ENCODE assay signal across 11 cellular contexts in genomic region chr3:47890832-47891620, GRCh38.
DNase-seq lines count a peak whose midpoint lies in the region; ATAC-seq and TF ChIP-seq lines count a peak whose summit lies in the region.
"Had no signal": no experiment of that assay in that cellular context is flagged by ENCODE, and none has a peak within 500 bp of the region (broad histone marks: within the 10 kb centered on the region; RNA-seq: fewer than 3 reads in every experiment).

No MANE protein-coding gene starts in this region.

- 51 to 83% methylated on average over 6 to 10 of the region's 10 CpGs for WGBS in transverse colon (ENCODE audit: low coverage in 1 of 2), 2 donors

- H3K27ac ChIP-seq in ascending aorta (peak overlapping the region; percentile 40 to 41), transverse colon (peak overlapping the region; percentile 43 to 74 (median 56))

- ATAC-seq in left cardiac atrium, result peak; percentile 75 to 90
- ATAC-seq: activated CD8-positive, alpha-beta T cell treated with anti-CD3 and anti-CD28 coated beads, Interleukin-2, amount 10 ng/mL, durations not matched to agents 7 days and 5 days had no signal

- TF ChIP-seq EP300 in transverse colon (IDR thresholded peaks at IDR 0.05; ENCODE audit: low read depth), result no peak

- H3K36me3 Mint-ChIP-seq in activated T-helper 1 cell treated with anti-CD3 and anti-CD28 coated beads, Interleukin-12 subunit alpha, Interleukin-12 subunit beta, Interleukin-2, Interleukin-4 antibody, amounts not matched to agents 30 ng/mL and 10 ng/mL and 1 ng/mL, durations not matched to agents 14 hours and 24 hours and 36 hours (ENCODE audit: low read depth), result peaks cover 19% of the 10 kb centered on the region

- H2AFZ ChIP-seq in neuron (ENCODE audit: low read depth, low read length), result no peak overlapping the region

- peaks cover 6% of the 10 kb centered on the region for H3K4me1 Mint-ChIP-seq in activated T-helper 1 cell treated with anti-CD3 and anti-CD28 coated beads, Interleukin-12 subunit alpha, Interleukin-12 subunit beta, Interleukin-2, Interleukin-4 antibody, amounts not matched to agents 30 ng/mL and 10 ng/mL and 1 ng/mL, durations not matched to agents 14 hours and 24 hours and 36 hours (ENCODE audit: low read depth)

- TF ChIP-seq CTCF in ascending aorta (IDR thresholded peaks at IDR 0.05) (no peak), transverse colon (IDR thresholded peaks at IDR 0.05) (no peak)

- no peak overlapping the region for H3K4me3 Mint-ChIP-seq in activated T-helper 1 cell treated with anti-CD3 and anti-CD28 coated beads, Interleukin-12 subunit alpha, Interleukin-12 subunit beta, Interleukin-2, Interleukin-4 antibody, amounts not matched to agents 30 ng/mL and 10 ng/mL and 1 ng/mL, durations not matched to agents 14 hours and 24 hours and 36 hours
- H3K4me3 Mint-ChIP-seq: activated CD8-positive, alpha-beta T cell treated with anti-CD3 and anti-CD28 coated beads, Interleukin-2, amount 10 ng/mL, durations not matched to agents 7 days and 5 days had no signal

- H3K4me3 ChIP-seq in ascending aorta (no peak overlapping the region), neuron (ENCODE audit: low read length) (peak overlapping the region; percentile 3), transverse colon (no peak overlapping the region)

- intact Hi-C loops in ascending aorta (cut with DNase I), result no loop called here
- intact Hi-C loops in left cardiac atrium (cut with DNase I), result no loop called here
- intact Hi-C loops in transverse colon (cut with DNase I; ENCODE audit: low total_unique reads), result no loop called here
- intact Hi-C loops in activated T-helper 1 cell treated with anti-CD3 and anti-CD28 coated beads, Interleukin-12 subunit alpha, Interleukin-12 subunit beta, Interleukin-2, Interleukin-4 antibody, amounts not matched to agents 30 ng/mL and 10 ng/mL and 1 ng/mL, durations not matched to agents 14 hours and 24 hours and 36 hours (cut with micrococcal nuclease), result no loop called here

- H3K9me3 ChIP-seq in ascending aorta (no peaks in the 10 kb centered on the region), neuron (ENCODE audit: low read length) (peaks cover 2% of the 10 kb centered on the region), transverse colon (no peaks in the 10 kb centered on the region)

- no peak for TF ChIP-seq POLR2A in transverse colon (IDR thresholded peaks at IDR 0.05)

- H3K9me3 Mint-ChIP-seq in activated T-helper 1 cell treated with anti-CD3 and anti-CD28 coated beads, Interleukin-12 subunit alpha, Interleukin-12 subunit beta, Interleukin-2, Interleukin-4 antibody, amounts not matched to agents 30 ng/mL and 10 ng/mL and 1 ng/mL, durations not matched to agents 14 hours and 24 hours and 36 hours, result no peaks in the 10 kb centered on the region

- H3K4me1 ChIP-seq in ascending aorta, result peaks cover 4 to 17% of the 10 kb centered on the region in 2 donors
- H3K4me1 ChIP-seq in neuron (ENCODE audit: insufficient read depth, low read length), result peaks cover 54% of the 10 kb centered on the region
- peaks cover 0 to 19% (median 7%) of the 10 kb centered on the region in 4 donors for H3K4me1 ChIP-seq in transverse colon

- no peaks in the 10 kb centered on the region for H3K27me3 ChIP-seq in ascending aorta
- no peaks in the 10 kb centered on the region for H3K27me3 ChIP-seq in neuron (ENCODE audit: insufficient read depth, low read length)
- no peaks in the 10 kb centered on the region for H3K27me3 ChIP-seq in transverse colon

- in situ Hi-C loops in transverse colon (cut with MboI; ENCODE audit: low pct_ligation_motif_present in 1 of 4, low pct_unique_long_range_greater_than_20kb in 1 of 4, low sequenced_read_pairs in 3 of 4), result no loop called here

- H3K27ac Mint-ChIP-seq in activated T-helper 1 cell treated with anti-CD3 and anti-CD28 coated beads, Interleukin-12 subunit alpha, Interleukin-12 subunit beta, Interleukin-2, Interleukin-4 antibody, amounts not matched to agents 30 ng/mL and 10 ng/mL and 1 ng/mL, durations not matched to agents 14 hours and 24 hours and 36 hours, result no peak overlapping the region
- H3K27ac Mint-ChIP-seq: activated CD8-positive, alpha-beta T cell treated with anti-CD3 and anti-CD28 coated beads, Interleukin-2, amount 10 ng/mL, durations not matched to agents 7 days and 5 days had no signal

- DNase-seq in ascending aorta (ENCODE audit: low spot score in 2 of 2) (no peak), left cardiac atrium (peak; percentile 38), transverse colon (peak; percentile 21), activated gamma-delta T cell (lab: John Stamatoyannopoulos, UW) (no peak), GOT3 (lab: John Stamatoyannopoulos, UW) (no peak), NCI-H446 (lab: John Stamatoyannopoulos, UW) (no peak)
- DNase-seq in activated T-helper 1 cell treated with anti-CD3 and anti-CD28 coated beads, Interleukin-12 subunit alpha, Interleukin-12 subunit beta, Interleukin-2, Interleukin-4 antibody, amounts not matched to agents 30 ng/mL and 10 ng/mL and 1 ng/mL, durations not matched to agents 14 hours and 24 hours and 36 hours (ENCODE audit: low spot score), result no peak
- DNase-seq: activated CD8-positive, alpha-beta T cell treated with anti-CD3 and anti-CD28 coated beads, Interleukin-2, amount 10 ng/mL, durations not matched to agents 7 days and 5 days; DMS 273 treated with DMSO at 0.1 percent for 48 hours; Karpas-422 had no signal

- H3K36me3 ChIP-seq in ascending aorta (peaks cover 7 to 18% of the 10 kb centered on the region in 2 donors), neuron (ENCODE audit: insufficient read depth, low read length) (no peaks in the 10 kb centered on the region), transverse colon (peaks cover 0 to 20% (median 0%) of the 10 kb centered on the region in 4 donors)

- no peaks in the 10 kb centered on the region for H3K27me3 Mint-ChIP-seq in activated T-helper 1 cell treated with anti-CD3 and anti-CD28 coated beads, Interleukin-12 subunit alpha, Interleukin-12 subunit beta, Interleukin-2, Interleukin-4 antibody, amounts not matched to agents 30 ng/mL and 10 ng/mL and 1 ng/mL, durations not matched to agents 14 hours and 24 hours and 36 hours (ENCODE audit: insufficient read depth)

Comparison
In these comparisons a context has a peak if more than half of its experiments do, and no peak if none do; other contexts are left out.
1. DNase-seq: peak in left cardiac atrium (single experiment) and transverse colon (single experiment); none in ascending aorta (0 of 2), activated gamma-delta T cell (single experiment), activated T-helper 1 cell treated with anti-CD3 and anti-CD28 coated beads, Interleukin-12 subunit alpha, Interleukin-12 subunit beta, Interleukin-2, Interleukin-4 antibody, amounts not matched to agents 30 ng/mL and 10 ng/mL and 1 ng/mL, durations not matched to agents 14 hours and 24 hours and 36 hours (single experiment), GOT3 (single experiment) and NCI-H446 (0 of 2).